In the genomic region with DNA sequence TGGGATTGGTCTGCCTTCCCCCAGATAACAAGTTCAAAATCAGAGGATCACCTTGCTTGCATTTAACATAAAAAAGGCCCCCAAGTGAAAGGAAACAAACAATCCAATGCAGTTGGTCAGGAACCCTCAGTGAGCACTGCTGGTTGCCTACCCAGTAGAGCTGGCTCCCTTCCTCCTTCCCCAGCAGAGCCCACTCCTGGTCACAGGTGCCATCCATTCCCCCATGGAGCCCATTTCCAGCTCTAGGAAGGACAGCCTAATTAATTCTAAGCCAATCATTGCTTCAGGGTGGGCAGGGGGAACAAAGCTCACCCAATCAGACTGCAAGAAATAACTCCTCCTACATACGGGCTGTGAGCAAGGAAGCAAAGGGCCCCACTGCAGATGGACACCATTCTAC, we compare ENCODE assay signal across 18 cellular contexts.
DNase-seq lines count a peak whose midpoint lies in the region; ATAC-seq, FAIRE-seq and TF ChIP-seq lines count a peak whose summit lies in the region.
"Had no signal": no experiment of that assay in that cellular context is flagged by ENCODE, and none has a peak within 500 bp of the region (broad histone marks: within the 10 kb centered on the region; RNA-seq: fewer than 3 reads in every experiment).

No MANE protein-coding gene starts in this region.

- H3K27me3 Mint-ChIP-seq in activated CD4-positive, alpha-beta T cell treated with anti-CD3 and anti-CD28 coated beads for 36 hours = no peaks in the 10 kb centered on the region
- no peaks in the 10 kb centered on the region for H3K27me3 Mint-ChIP-seq in activated CD4-positive, alpha-beta memory T cell treated with anti-CD3 and anti-CD28 coated beads, Interleukin-2, amount 10 ng/mL, durations not matched to agents 7 days and 5 days

- no peak overlapping the region for H3K4me3 ChIP-seq in H7 (ENCODE audit: insufficient read depth, low read depth, low read length)
- no peak overlapping the region for H3K4me3 ChIP-seq in trophoblast cell (ENCODE audit: low read depth, low read length)
- H3K4me3 ChIP-seq: coronary artery, gastroesophageal sphincter, lower lobe of right lung had no signal

- H3K9me3 ChIP-seq in trophoblast cell (ENCODE audit: insufficient read depth, low read depth, low read length) = no peaks in the 10 kb centered on the region
- H3K9me3 ChIP-seq: gastroesophageal sphincter, lower lobe of right lung had no signal

- no peak overlapping the region for H2BK12ac ChIP-seq in trophoblast cell (ENCODE audit: low read length)

- H2AFZ ChIP-seq in trophoblast cell (ENCODE audit: insufficient read depth, low read length, poor library complexity) = no peak overlapping the region

- WGBS in trophoblast cell (ENCODE audit: extremely low coverage, insufficient coverage, insufficient read length) = no CpG with 5 or more reads among the region's 1 CpG

- no peak overlapping the region for H3K18ac ChIP-seq in trophoblast cell (ENCODE audit: low read length)

- no peak overlapping the region for H4K91ac ChIP-seq in trophoblast cell (ENCODE audit: low read depth, low read length)

- no peaks in the 10 kb centered on the region for H3K79me2 ChIP-seq in trophoblast cell (ENCODE audit: control insufficient read depth, insufficient read depth, low read length, poor library complexity)

- peaks cover 63% of the 10 kb centered on the region for H3K4me1 Mint-ChIP-seq in activated CD4-positive, alpha-beta T cell treated with anti-CD3 and anti-CD28 coated beads for 36 hours
- H3K4me1 Mint-ChIP-seq in activated CD4-positive, alpha-beta memory T cell treated with anti-CD3 and anti-CD28 coated beads, Interleukin-2, amount 10 ng/mL, durations not matched to agents 7 days and 5 days = peaks cover 60% of the 10 kb centered on the region

- H3K9ac ChIP-seq in trophoblast cell (ENCODE audit: low read length) = no peak overlapping the region

- H3K79me1 ChIP-seq in trophoblast cell (ENCODE audit: low read length) = peaks cover 2% of the 10 kb centered on the region

- H4K8ac ChIP-seq in trophoblast cell (ENCODE audit: low read depth, low read length) = no peak overlapping the region

- no peak overlapping the region for H2BK5ac ChIP-seq in trophoblast cell (ENCODE audit: low read depth, low read length, poor library complexity)

- H3K4me2 ChIP-seq in trophoblast cell (ENCODE audit: low read length) = no peak overlapping the region

- H3K27ac Mint-ChIP-seq in activated CD4-positive, alpha-beta T cell treated with anti-CD3 and anti-CD28 coated beads for 36 hours = peak overlapping the region; percentile 60
- H3K27ac Mint-ChIP-seq in activated CD4-positive, alpha-beta memory T cell treated with anti-CD3 and anti-CD28 coated beads, Interleukin-2, amount 10 ng/mL, durations not matched to agents 7 days and 5 days = peak overlapping the region; percentile 98

- H4K12ac ChIP-seq in trophoblast cell (ENCODE audit: low read depth, low read length) = no peak overlapping the region

- H2AK5ac ChIP-seq in trophoblast cell (ENCODE audit: low read length) = no peak overlapping the region

- no peak overlapping the region for H3K27ac ChIP-seq in trophoblast cell (ENCODE audit: low read depth, low read length)
- H3K27ac ChIP-seq: coronary artery had no signal

- no peak for FAIRE-seq in D721Med (lab: Jason Lieb, UNC)

- H3K36me3 Mint-ChIP-seq in activated CD4-positive, alpha-beta T cell treated with anti-CD3 and anti-CD28 coated beads for 36 hours (ENCODE audit: low read depth) = peaks cover 13% of the 10 kb centered on the region
- H3K36me3 Mint-ChIP-seq in activated CD4-positive, alpha-beta memory T cell treated with anti-CD3 and anti-CD28 coated beads, Interleukin-2, amount 10 ng/mL, durations not matched to agents 7 days and 5 days (ENCODE audit: low read depth) = peaks cover 27% of the 10 kb centered on the region

- no peak for ATAC-seq in activated CD4-positive, alpha-beta T cell treated with anti-CD3 and anti-CD28 coated beads for 36 hours
- no peak for ATAC-seq in HG03045 (IDR thresholded peaks at IDR 0.05; ENCODE audit: unreplicated experiment)
- ATAC-seq: gastroesophageal sphincter, lower lobe of right lung, Right ventricle myocardium inferior had no signal

- no peak overlapping the region for H3K14ac ChIP-seq in trophoblast cell (ENCODE audit: low read length)

- POLR2A ChIA-PET in activated CD4-positive, alpha-beta T cell treated with anti-CD3 and anti-CD28 coated beads for 36 hours (lab: Charles Lee) = no interaction called here
- POLR2A ChIA-PET in activated CD4-positive, alpha-beta memory T cell treated with anti-CD3 and anti-CD28 coated beads, Interleukin-2, amount 10 ng/mL, durations not matched to agents 7 days and 5 days (lab: Charles Lee) = interaction anchor here (1.0 to 5.6 kb wide), 5 partner anchors 24 to 54 kb away, joined by 5 to 58 read pairs (median 13); no protein-coding TSS in a partner anchor

- no peak for TF ChIP-seq CTCF in D721Med (IDR thresholded peaks at IDR 0.05; ENCODE audit: insufficient read depth, missing control alignments)

- no peak overlapping the region for H3K23ac ChIP-seq in trophoblast cell (ENCODE audit: low read length)

- no peaks in the 10 kb centered on the region for H3K9me3 Mint-ChIP-seq in activated CD4-positive, alpha-beta T cell treated with anti-CD3 and anti-CD28 coated beads for 36 hours (ENCODE audit: low read depth)
- H3K9me3 Mint-ChIP-seq in activated CD4-positive, alpha-beta memory T cell treated with anti-CD3 and anti-CD28 coated beads, Interleukin-2, amount 10 ng/mL, durations not matched to agents 7 days and 5 days = no peaks in the 10 kb centered on the region

- H3K4me1 ChIP-seq in trophoblast cell (ENCODE audit: control insufficient read depth in 1 of 2, insufficient read depth in 2 of 2, low read length in 2 of 2) = peaks cover 12 to 14% of the 10 kb centered on the region in 2 experiments

- intact Hi-C loops in activated CD4-positive, alpha-beta T cell treated with anti-CD3 and anti-CD28 coated beads for 36 hours (cut with DNase I, micrococcal nuclease) = loop anchor here in 1 of 2 experiments (1.0 kb wide), 1 partner anchor 51 kb away; no protein-coding TSS in a partner anchor

- H3K36me3 ChIP-seq in H7 (replicated peaks; ENCODE audit: control insufficient read depth, insufficient read depth, low read length) (no peaks in the 10 kb centered on the region), trophoblast cell (ENCODE audit: control insufficient read depth in 1 of 2, insufficient read depth in 2 of 2, low read length in 2 of 2) (peaks cover 0 to 3% of the 10 kb centered on the region in 2 experiments)
- H3K36me3 ChIP-seq: gastroesophageal sphincter, lower lobe of right lung had no signal

- H3K27me3 ChIP-seq in H7 (ENCODE audit: control insufficient read depth, insufficient read depth, low read length) (no peaks in the 10 kb centered on the region), trophoblast cell (ENCODE audit: insufficient read depth, low read length) (no peaks in the 10 kb centered on the region)
- H3K27me3 ChIP-seq: gastroesophageal sphincter had no signal

- no peak overlapping the region for H3K4me3 Mint-ChIP-seq in activated CD4-positive, alpha-beta T cell treated with anti-CD3 and anti-CD28 coated beads for 36 hours
- peak overlapping the region; percentile 35 for H3K4me3 Mint-ChIP-seq in activated CD4-positive, alpha-beta memory T cell treated with anti-CD3 and anti-CD28 coated beads, Interleukin-2, amount 10 ng/mL, durations not matched to agents 7 days and 5 days

- no peak overlapping the region for H3K4ac ChIP-seq in trophoblast cell (ENCODE audit: low read depth, low read length)

- DNase-seq in activated CD4-positive, alpha-beta T cell treated with anti-CD3 and anti-CD28 coated beads for 36 hours = no peak
- DNase-seq in activated CD4-positive, alpha-beta T cell treated with anti-CD3 and anti-CD28 coated beads for 48 hours = no peak
- peak; percentile 27 for DNase-seq in H7
- DNase-seq in activated CD4-positive, alpha-beta memory T cell treated with anti-CD3 and anti-CD28 coated beads, Interleukin-2, amount 10 ng/mL, durations not matched to agents 7 days and 5 days = no peak
- DNase-seq in myocyte (ENCODE audit: low read depth) = peak; percentile 11
- no peak for DNase-seq in D721Med (ENCODE audit: insufficient read length, low spot score)
- DNase-seq in trophoblast cell = no peak
- DNase-seq: activated CD4-positive, alpha-beta T cell treated with anti-CD3 and anti-CD28 coated beads, Interleukin-2, amount 50 U/mL, for 1 hour; lower lobe of right lung; NCI-H1436; NCI-H345; retina; stimulated activated CD4-positive, alpha-beta T cell treated with anti-CD3 and anti-CD28 coated beads, Interleukin-15, amount 100 ng/mL, for 24 hours; T-helper 9 cell had no signal

- H2BK120ac ChIP-seq in trophoblast cell (ENCODE audit: insufficient read depth, low read length, poor library complexity) = no peak overlapping the region

- CTCF ChIA-PET in activated CD4-positive, alpha-beta T cell treated with anti-CD3 and anti-CD28 coated beads for 36 hours (lab: Charles Lee) = interaction anchor here (1.1 to 1.4 kb wide), 2 partner anchors 10 to 23 kb away, joined by 3 to 4 read pairs; no protein-coding TSS in a partner anchor
- CTCF ChIA-PET in activated CD4-positive, alpha-beta memory T cell treated with anti-CD3 and anti-CD28 coated beads, Interleukin-2, amount 10 ng/mL, durations not matched to agents 7 days and 5 days (lab: Charles Lee) = interaction anchor here (0.9 kb wide), 1 partner anchor 40 kb away, joined by 3 read pairs; no protein-coding TSS in a partner anchor

Comparison
In these comparisons a context has a peak if more than half of its experiments do, and no peak if none do; other contexts are left out.
1. DNase-seq: peak in H7 (single experiment) and myocyte (single experiment); none in activated CD4-positive, alpha-beta T cell treated with anti-CD3 and anti-CD28 coated beads for 36 hours (single experiment), activated CD4-positive, alpha-beta T cell treated with anti-CD3 and anti-CD28 coated beads for 48 hours (single experiment), activated CD4-positive, alpha-beta memory T cell treated with anti-CD3 and anti-CD28 coated beads, Interleukin-2, amount 10 ng/mL, durations not matched to agents 7 days and 5 days (single experiment), D721Med (single experiment) and trophoblast cell (0 of 2).